In the genomic region with DNA sequence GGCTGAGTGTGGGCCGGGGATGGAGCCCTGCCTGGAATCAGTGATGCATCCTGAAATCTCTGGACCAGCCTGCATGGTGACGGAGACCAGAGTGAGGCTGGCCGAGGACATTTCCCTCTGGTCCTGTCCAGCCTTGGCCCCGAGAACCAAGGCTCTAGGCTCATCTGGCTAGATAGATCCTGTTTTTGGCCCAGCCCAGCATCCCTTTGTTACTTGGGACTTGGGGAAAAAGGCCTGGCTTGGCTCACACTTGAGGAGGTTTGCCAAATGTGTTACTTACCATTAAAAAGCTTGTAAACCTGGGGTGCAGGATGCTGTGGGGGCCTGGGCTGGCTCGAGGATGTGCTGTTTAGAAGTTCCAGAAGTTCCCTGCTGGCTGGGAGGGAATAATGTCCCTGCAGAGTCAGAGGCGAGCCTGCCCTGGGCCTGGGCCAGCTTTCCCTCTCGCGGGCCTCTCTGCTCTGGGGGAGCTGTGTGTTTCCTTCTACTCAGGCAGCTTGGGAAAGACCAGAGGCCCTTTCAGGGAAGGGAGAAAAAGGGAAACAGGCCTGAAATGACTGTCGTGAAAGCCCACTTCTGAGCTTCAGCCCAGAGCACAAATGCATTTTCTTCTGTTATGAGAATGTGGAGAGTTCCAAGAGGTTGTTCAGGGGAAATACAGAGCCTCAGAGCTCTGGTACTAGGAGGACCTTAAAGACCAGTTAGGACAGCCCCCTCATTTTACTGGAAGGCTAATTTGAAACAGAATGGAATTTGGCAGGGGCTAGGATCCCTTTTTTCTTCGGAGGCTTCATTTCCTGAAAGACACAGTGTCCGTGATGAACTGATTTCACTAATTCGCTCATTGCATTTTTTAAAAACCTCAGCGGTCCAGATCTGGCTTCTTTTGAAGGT, we compare ENCODE assay signal across 8 cellular contexts. TPM values are rescaled to one million over a fixed set of nuclear protein-coding genes. Genes with fewer than 3 reads are reported as not detected.
DNase-seq lines count a peak whose midpoint lies in the region; ATAC-seq and TF ChIP-seq lines count a peak whose summit lies in the region.

No MANE protein-coding gene starts in this region.

- no peak for TF ChIP-seq EP300 in Ishikawa (IDR thresholded peaks at IDR 0.05; ENCODE audit: borderline replicate concordance)

- intact Hi-C loops in left cardiac atrium (cut with DNase I) (no loop called here), natural killer cell (cut with micrococcal nuclease) (no loop called here)

- no peak; the same call in 1 of the 2 replicates for TF ChIP-seq CTCF in AG10803 (conservative IDR thresholded peaks at IDR 0.05; ENCODE audit: low read length)
- TF ChIP-seq CTCF in natural killer cell (IDR thresholded peaks at IDR 0.05), result no peak

- H3K27ac ChIP-seq in angular gyrus (ENCODE audit: low read depth, low read length), result peak overlapping the region; percentile 98

- no peak overlapping the region for H3K4me3 Mint-ChIP-seq in natural killer cell

- H3K4me1 Mint-ChIP-seq in natural killer cell, result peaks cover 21 to 22% of the 10 kb centered on the region in 2 donors

- H3K27ac Mint-ChIP-seq in natural killer cell, result no peak overlapping the region

- H3K4me3 ChIP-seq in AG10803 (ENCODE audit: low read length), result peak overlapping the region; percentile 45

- ATAC-seq in left cardiac atrium (peak; percentile 68 to 78), natural killer cell (no peak), GM19455 (IDR thresholded peaks at IDR 0.05; ENCODE audit: unreplicated experiment) (no peak)

- H3K36me3 Mint-ChIP-seq in natural killer cell, result no peaks in the 10 kb centered on the region

- H3K9me3 Mint-ChIP-seq in natural killer cell, result no peaks in the 10 kb centered on the region

- 0 out of 2 replicates have a peak, but pooled peaks have one; percentile 11 for TF ChIP-seq RAD21 in Ishikawa (IDR thresholded peaks at IDR 0.05; ENCODE audit: low read depth)

- H3K27me3 Mint-ChIP-seq in natural killer cell (ENCODE audit: low read depth in 2 of 2), result peaks cover 23 to 35% of the 10 kb centered on the region in 2 donors

- peak; percentile 97 for DNase-seq in AG10803 (ENCODE audit: low read depth)
- peak; percentile 91 for DNase-seq in left cardiac atrium
- DNase-seq in pulmonary artery endothelial cell (ENCODE audit: low read depth, low spot score), result peak; percentile 13
- no peak for DNase-seq in natural killer cell
- DNase-seq in COLO829 (ENCODE audit: low spot score), result no peak

TF ChIP-seq in Ishikawa, 13 proteins besides CTCF, POLR2A, EP300 and RAD21:
- TF ChIP-seq TAF1 (IDR thresholded peaks at IDR 0.05; ENCODE audit: low read depth), result peak; percentile 32; the same call in 1 of the 2 replicates
- TF ChIP-seq, protein P1, sequence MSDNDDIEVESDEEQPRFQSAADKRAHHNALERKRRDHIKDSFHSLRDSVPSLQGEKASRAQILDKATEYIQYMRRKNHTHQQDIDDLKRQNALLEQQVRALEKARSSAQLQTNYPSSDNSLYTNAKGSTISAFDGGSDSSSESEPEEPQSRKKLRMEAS (IDR thresholded peaks at IDR 0.05), result no peak
- TF ChIP-seq NFIC (IDR thresholded peaks at IDR 0.05), result peak; percentile 87
- TF ChIP-seq CEBPB (IDR thresholded peaks at IDR 0.05), result 0 out of 2 replicates have a peak, but pooled peaks have one; percentile 9
- peak; percentile 51; the same call in 1 of the 2 replicates for TF ChIP-seq TCF12 (IDR thresholded peaks at IDR 0.05; ENCODE audit: low read depth)
- no peak for TF ChIP-seq FOXM1 (IDR thresholded peaks at IDR 0.05; ENCODE audit: borderline replicate concordance, low read depth)
- TF ChIP-seq TEAD4 (IDR thresholded peaks at IDR 0.05), result 0 out of 2 replicates have a peak, but pooled peaks have one; percentile 35

RNA-seq across cellular contexts. Expression of a gene that starts 47.2 kb away (rescaled TPM):
- total RNA-seq in left cardiac atrium (10 to 100 TPM; 90.6 to 97.1 TPM), pulmonary artery endothelial cell (53.2 and 86.3 TPM in 2 replicates), natural killer cell (100 to 1,000 TPM in 2 of 3 donors, 10 to 100 TPM in 1; 93.8 to 135 (median 123) TPM)

RNA-seq across cellular contexts. Expression of a gene that starts 47.7 kb away (rescaled TPM):
- 1 to 10 TPM; 7.6 to 9.4 TPM for total RNA-seq in left cardiac atrium
- 8.4 and 10.6 TPM in 2 replicates for total RNA-seq in pulmonary artery endothelial cell
- 1 to 10 TPM; 4.9 to 8.8 (median 6.3) TPM for total RNA-seq in natural killer cell

Comparison
In these comparisons a context has a peak if more than half of its experiments do, and no peak if none do; other contexts are left out.
1. DNase-seq: peak in AG10803 (single experiment), left cardiac atrium (single experiment) and pulmonary artery endothelial cell (single experiment); none in natural killer cell (single experiment) and COLO829 (single experiment).
2. ATAC-seq: peak in left cardiac atrium (2 of 2); none in natural killer cell (0 of 3) and GM19455 (single experiment).